In genomic region chr6:48141975-48142374, GRCh38 we compare ENCODE assay signal across 21 cellular contexts. TPM values are rescaled to one million over a fixed set of nuclear protein-coding genes. Genes with fewer than 3 reads are reported as not detected.
"Had no signal": no experiment of that assay in that cellular context is flagged by ENCODE, and none has a peak within 500 bp of the region (broad histone marks: within the 10 kb centered on the region; RNA-seq: fewer than 3 reads in every experiment).

No MANE protein-coding gene starts in this region.

- FAIRE-seq: small intestine had no signal

- H3K27ac ChIP-seq: brain microvascular endothelial cell, testis had no signal

- H3K27me3 ChIP-seq: brain microvascular endothelial cell, testis had no signal

- ATAC-seq: mucosa of descending colon; right cardiac atrium; stimulated activated memory B cell treated with anti-CD40 and anti-IgM and Interleukin-4, amounts not matched to agents 10 μg/mL and 1 μg/mL and 100 μg/mL, for 72 hours had no signal

- H3K4me3 ChIP-seq: mucosa of descending colon, testis had no signal

- H3K36me3 ChIP-seq: brain microvascular endothelial cell had no signal

- DNase-seq: activated B cell treated with CpG ODN at 0.5 μM for 24 hours; activated CD4-positive, alpha-beta memory T cell treated with anti-CD3 and anti-CD28 coated beads for 36 hours; activated CD4-positive, alpha-beta T cell treated with anti-CD3 and anti-CD28 coated beads for 4 hours; activated naive CD8-positive, alpha-beta T cell treated with anti-CD3 and anti-CD28 coated beads, Interleukin-2, amount 10 ng/mL, durations not matched to agents 7 days and 5 days; activated T-cell treated with anti-CD3 and anti-CD28 coated beads for 4 hours; aorta; brain microvascular endothelial cell; cerebellar nuclear complex; effector CD8-positive, alpha-beta T cell; foreskin melanocyte; head of caudate nucleus; kidney; mesenchymal stem cell; mucosa of descending colon; naive B cell; right cardiac atrium; small intestine; stimulated activated CD4-positive, alpha-beta T cell treated with anti-CD3 and anti-CD28 coated beads, Interleukin-4, amount 100 ng/mL, for 4 hours; testis had no signal

- H3K9me3 ChIP-seq: mucosa of descending colon, testis had no signal

RNA-seq across cellular contexts. Expression of gene PTCHD4, which starts 31.0 kb away (rescaled TPM):
- total RNA-seq: activated B cell treated with CpG ODN at 0.5 μM for 24 hours; activated CD4-positive, alpha-beta memory T cell treated with anti-CD3 and anti-CD28 coated beads for 36 hours; activated naive CD8-positive, alpha-beta T cell treated with anti-CD3 and anti-CD28 coated beads, Interleukin-2, amount 10 ng/mL, durations not matched to agents 7 days and 5 days; activated T-helper 1 cell treated with anti-CD3 and anti-CD28 coated beads, Interleukin-12 subunit alpha, Interleukin-12 subunit beta, Interleukin-2, Interleukin-4 antibody, amounts not matched to agents 30 ng/mL and 10 ng/mL and 1 ng/mL, durations not matched to agents 14 hours and 24 hours and 36 hours had no signal
- polyA plus RNA-seq: small intestine had no signal
